25 cellular contexts compared by ENCODE assay signal in the genomic region with DNA sequence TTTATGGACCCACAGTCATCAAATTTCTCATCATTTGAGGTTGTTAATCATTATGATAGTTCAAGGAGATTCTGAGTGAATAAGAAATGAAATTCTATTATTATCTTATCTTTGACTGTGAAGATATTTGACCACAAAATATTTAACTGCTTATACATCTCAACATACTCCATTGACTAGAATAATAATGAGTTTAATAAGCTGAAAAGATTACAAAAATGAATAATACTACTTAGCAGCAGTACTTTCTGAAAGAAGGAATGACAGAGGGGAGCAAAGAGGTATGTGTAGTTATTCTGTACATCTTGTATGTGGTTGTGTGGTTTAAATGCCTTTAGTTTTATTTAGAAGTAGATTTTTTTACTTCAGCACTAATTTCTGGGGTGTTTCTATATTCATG.
DNase-seq lines count a peak whose midpoint lies in the region; FAIRE-seq and TF ChIP-seq lines count a peak whose summit lies in the region.
"Had no signal": no experiment of that assay in that cellular context is flagged by ENCODE, and none has a peak within 500 bp of the region (broad histone marks: within the 10 kb centered on the region; RNA-seq: fewer than 3 reads in every experiment).

No MANE protein-coding gene starts in this region.

- TF ChIP-seq CTCF in astrocyte (IDR thresholded peaks at IDR 0.05; ENCODE audit: insufficient read depth, low read depth, low read length) (no peak), fibroblast of the aortic adventitia (IDR thresholded peaks at IDR 0.05; ENCODE audit: insufficient read depth, low read length) (no peak)

- FAIRE-seq in astrocyte (lab: Jason Lieb, UNC), result no peak
- FAIRE-seq: GM12878, GM12892, GM18507 had no signal

- H3K4me3 ChIP-seq in astrocyte (ENCODE audit: insufficient read depth, low read depth, low read length) (no peak overlapping the region), fibroblast of the aortic adventitia (ENCODE audit: low read depth, low read length) (no peak overlapping the region)
- H3K4me3 ChIP-seq: BLaER1, GM12878 had no signal

- no peaks in the 10 kb centered on the region for H3K36me3 Mint-ChIP-seq in astrocyte (ENCODE audit: low read depth, unreplicated experiment)
- H3K36me3 Mint-ChIP-seq: CD14-positive monocyte; CD4-positive, alpha-beta memory T cell; CD4-positive, CD25-positive, alpha-beta regulatory T cell; CD8-positive, alpha-beta memory T cell had no signal

- H3K27ac Mint-ChIP-seq in astrocyte (ENCODE audit: unreplicated experiment), result no peak overlapping the region
- H3K27ac Mint-ChIP-seq: CD14-positive monocyte; CD4-positive, alpha-beta memory T cell; CD4-positive, CD25-positive, alpha-beta regulatory T cell; CD8-positive, alpha-beta memory T cell had no signal

- no peaks in the 10 kb centered on the region for H3K27me3 ChIP-seq in astrocyte (ENCODE audit: insufficient read depth, low read length)
- H3K27me3 ChIP-seq: BE2C, BLaER1 had no signal

- H3K9ac ChIP-seq in astrocyte (ENCODE audit: low read length), result no peak overlapping the region
- H3K9ac ChIP-seq: BLaER1 had no signal

- H3K9me3 Mint-ChIP-seq in astrocyte (ENCODE audit: unreplicated experiment), result no peaks in the 10 kb centered on the region
- H3K9me3 Mint-ChIP-seq: CD14-positive monocyte had no signal

- H3K27me3 Mint-ChIP-seq in astrocyte (ENCODE audit: low read depth, unreplicated experiment), result no peaks in the 10 kb centered on the region
- H3K27me3 Mint-ChIP-seq: CD4-positive, alpha-beta memory T cell had no signal

- DNase-seq in NCI-H226 (peak; percentile 37), astrocyte (ENCODE audit: low read depth) (peak; percentile 55), fibroblast of the aortic adventitia (ENCODE audit: low read depth) (peak; percentile 33), SIG-M5 treated with dmso at 0.1 percent for 504 hours (lab: John Stamatoyannopoulos, UW; ENCODE audit: unreplicated experiment) (no peak), 8988T (no peak), cerebellar cortex (ENCODE audit: low spot score) (no peak)
- DNase-seq: ACHN; BE2C; C1 segment of cervical spinal cord; CD4-positive, alpha-beta memory T cell; CD4-positive, CD25-positive, alpha-beta regulatory T cell; CD8-positive, alpha-beta memory T cell; COR-L47; DMS 273 treated with DMSO at 0.1 percent for 48 hours; DMS153; DMS53; DMS79; DND-41; EL; GDM1 had no signal

- no peaks in the 10 kb centered on the region for H3K4me1 Mint-ChIP-seq in astrocyte (ENCODE audit: low read depth, unreplicated experiment)
- H3K4me1 Mint-ChIP-seq: CD14-positive monocyte; CD4-positive, alpha-beta memory T cell; CD4-positive, CD25-positive, alpha-beta regulatory T cell; CD8-positive, alpha-beta memory T cell had no signal

- no peaks in the 10 kb centered on the region for H3K9me3 ChIP-seq in astrocyte (ENCODE audit: insufficient read depth, low read depth, low read length)
- H3K9me3 ChIP-seq: BE2C, BLaER1 had no signal

- H2AFZ ChIP-seq in astrocyte (ENCODE audit: low read depth, low read length), result no peak overlapping the region

- H4K20me1 ChIP-seq in astrocyte (ENCODE audit: insufficient read depth, low read length), result no peaks in the 10 kb centered on the region
- H4K20me1 ChIP-seq: BLaER1 had no signal

- no peak overlapping the region for H3K27ac ChIP-seq in astrocyte (ENCODE audit: low read depth, low read length)
- H3K27ac ChIP-seq: BLaER1 had no signal

- no peak overlapping the region for H3K4me3 Mint-ChIP-seq in astrocyte (ENCODE audit: unreplicated experiment)
- H3K4me3 Mint-ChIP-seq: CD14-positive monocyte; CD4-positive, alpha-beta memory T cell; CD4-positive, CD25-positive, alpha-beta regulatory T cell; CD8-positive, alpha-beta memory T cell had no signal

- H3K79me2 ChIP-seq in astrocyte (ENCODE audit: insufficient read depth, low read length), result no peaks in the 10 kb centered on the region

- H3K4me1 ChIP-seq in astrocyte (ENCODE audit: insufficient read depth, low read length), result no peaks in the 10 kb centered on the region
- H3K4me1 ChIP-seq: BE2C, BLaER1 had no signal

- no peak overlapping the region for H3K4me2 ChIP-seq in astrocyte (ENCODE audit: low read length)
- H3K4me2 ChIP-seq: BLaER1 had no signal

- no peaks in the 10 kb centered on the region for H3K36me3 ChIP-seq in astrocyte (ENCODE audit: insufficient read depth, low read length)
- H3K36me3 ChIP-seq: BE2C, BLaER1 had no signal

Comparison
In these comparisons a context has a peak if more than half of its experiments do, and no peak if none do; other contexts are left out.
1. DNase-seq: peak in NCI-H226 (single experiment), astrocyte (single experiment) and fibroblast of the aortic adventitia (single experiment); none in SIG-M5 treated with dmso at 0.1 percent for 504 hours (single experiment), 8988T (single experiment) and cerebellar cortex (single experiment).